26 cellular contexts compared by ENCODE assay signal in the genomic region with DNA sequence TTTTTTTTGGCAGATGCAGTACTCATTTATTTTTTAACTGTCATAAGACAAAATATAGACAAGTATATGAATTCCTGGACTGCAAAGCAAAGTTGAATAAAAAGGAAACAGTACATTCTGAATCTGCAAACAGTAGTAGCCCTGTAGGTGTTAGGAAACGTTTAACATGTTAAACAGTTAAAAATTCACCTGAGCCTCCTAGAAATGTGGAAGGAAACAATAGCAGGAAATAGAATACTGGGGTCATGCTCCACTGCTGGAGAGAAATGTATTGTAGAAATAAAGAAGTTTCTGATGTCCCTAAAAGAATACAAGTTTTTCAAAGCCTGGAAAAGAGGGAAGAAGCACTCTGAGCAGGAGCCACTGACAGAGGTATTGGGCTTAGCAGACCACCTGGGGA.
"Had no signal": no experiment of that assay in that cellular context is flagged by ENCODE, and none has a peak within 500 bp of the region (broad histone marks: within the 10 kb centered on the region; RNA-seq: fewer than 3 reads in every experiment).

No MANE protein-coding gene starts in this region.

- H3K9me3 ChIP-seq: mucosa of descending colon, ovary, testis, thyroid gland, transverse colon, upper lobe of left lung had no signal

- DNase-seq: hypothalamus; immature natural killer cell; left colon; left ventricle myocardium inferior; midbrain; mucosa of descending colon; naive thymus-derived CD4-positive, alpha-beta T cell; ovary; retina; right cardiac atrium; stimulated activated CD4-positive, alpha-beta T cell treated with anti-CD3 and anti-CD28 coated beads, Interleukin-12 subunit alpha, Interleukin-12 subunit beta, amount 100 ng/mL, for 4 hours; stimulated activated CD4-positive, alpha-beta T cell treated with anti-CD3 and anti-CD28 coated beads, Interleukin-15, amount 100 ng/mL, for 24 hours; stimulated activated CD4-positive, alpha-beta T cell treated with anti-CD3 and anti-CD28 coated beads, Interleukin-2, amount 100 ng/mL, for 24 hours; stimulated activated CD4-positive, alpha-beta T cell treated with anti-CD3 and anti-CD28 coated beads, Interleukin-4, amount 100 ng/mL, for 1 hour; stimulated activated naive B cell treated with anti-CD40 and anti-IgM and Interleukin-4, amounts not matched to agents 10 μg/mL and 1 μg/mL and 100 μg/mL, for 72 hours; stimulated activated naive CD8-positive, alpha-beta T cell treated with anti-CD3 and anti-CD28 coated beads, Interleukin-15, Interleukin-2, amounts not matched to agents 100 U/mL and 50 U/mL, for 24 hours; stomach; testis; thyroid gland; transverse colon; upper lobe of left lung had no signal

- H3K27ac ChIP-seq: left ventricle myocardium inferior, ovary, skin epidermis, stomach, testis, thyroid gland, transverse colon, upper lobe of left lung had no signal

- H3K4me3 ChIP-seq: left ventricle myocardium inferior, lung, mucosa of descending colon, ovary, skin epidermis, stomach, testis, thyroid gland, transverse colon, upper lobe of left lung had no signal

- H3K4me3 Mint-ChIP-seq: immature natural killer cell; naive thymus-derived CD4-positive, alpha-beta T cell; natural killer cell treated with Interleukin-12 subunit alpha and Interleukin-12 subunit beta and Interleukin-15 and Interleukin-18, amount 100 ng/mL, for 72 hours; stimulated activated naive B cell treated with anti-CD40 and anti-IgM and Interleukin-4, amounts not matched to agents 10 μg/mL and 1 μg/mL and 100 μg/mL, for 72 hours had no signal

- H3K36me3 ChIP-seq: left ventricle myocardium inferior, ovary, stomach, thyroid gland, transverse colon, upper lobe of left lung had no signal

- H3K27me3 ChIP-seq: ovary, stomach, testis, thyroid gland, transverse colon, upper lobe of left lung had no signal

- H3K36me3 Mint-ChIP-seq: immature natural killer cell; naive thymus-derived CD4-positive, alpha-beta T cell; natural killer cell treated with Interleukin-12 subunit alpha and Interleukin-12 subunit beta and Interleukin-15 and Interleukin-18, amount 100 ng/mL, for 72 hours; stimulated activated naive B cell treated with anti-CD40 and anti-IgM and Interleukin-4, amounts not matched to agents 10 μg/mL and 1 μg/mL and 100 μg/mL, for 72 hours had no signal

- H3K9me3 Mint-ChIP-seq: stimulated activated naive B cell treated with anti-CD40 and anti-IgM and Interleukin-4, amounts not matched to agents 10 μg/mL and 1 μg/mL and 100 μg/mL, for 72 hours had no signal

- H3K27me3 Mint-ChIP-seq: naive thymus-derived CD4-positive, alpha-beta T cell; natural killer cell treated with Interleukin-12 subunit alpha and Interleukin-12 subunit beta and Interleukin-15 and Interleukin-18, amount 100 ng/mL, for 72 hours; progenitor cell of endocrine pancreas had no signal

- H3K4me1 ChIP-seq: left ventricle myocardium inferior, stomach, testis, transverse colon, upper lobe of left lung had no signal

- ATAC-seq: left colon; mucosa of descending colon; naive thymus-derived CD4-positive, alpha-beta T cell; natural killer cell treated with Interleukin-12 subunit alpha and Interleukin-12 subunit beta and Interleukin-15 and Interleukin-18, amount 100 ng/mL, for 72 hours; right cardiac atrium; sciatic nerve; stimulated activated naive B cell treated with anti-CD40 and anti-IgM and Interleukin-4, amounts not matched to agents 10 μg/mL and 1 μg/mL and 100 μg/mL, for 72 hours; stimulated activated naive CD8-positive, alpha-beta T cell treated with anti-CD3 and anti-CD28 coated beads, Interleukin-15, Interleukin-2, amounts not matched to agents 100 U/mL and 50 U/mL, for 24 hours had no signal

- H3K4me1 Mint-ChIP-seq: immature natural killer cell; naive thymus-derived CD4-positive, alpha-beta T cell had no signal

- H3K27ac Mint-ChIP-seq: immature natural killer cell; naive thymus-derived CD4-positive, alpha-beta T cell; natural killer cell treated with Interleukin-12 subunit alpha and Interleukin-12 subunit beta and Interleukin-15 and Interleukin-18, amount 100 ng/mL, for 72 hours; progenitor cell of endocrine pancreas; stimulated activated naive B cell treated with anti-CD40 and anti-IgM and Interleukin-4, amounts not matched to agents 10 μg/mL and 1 μg/mL and 100 μg/mL, for 72 hours had no signal
